1 cellular context compared by ENCODE assay signal in the genomic region with DNA sequence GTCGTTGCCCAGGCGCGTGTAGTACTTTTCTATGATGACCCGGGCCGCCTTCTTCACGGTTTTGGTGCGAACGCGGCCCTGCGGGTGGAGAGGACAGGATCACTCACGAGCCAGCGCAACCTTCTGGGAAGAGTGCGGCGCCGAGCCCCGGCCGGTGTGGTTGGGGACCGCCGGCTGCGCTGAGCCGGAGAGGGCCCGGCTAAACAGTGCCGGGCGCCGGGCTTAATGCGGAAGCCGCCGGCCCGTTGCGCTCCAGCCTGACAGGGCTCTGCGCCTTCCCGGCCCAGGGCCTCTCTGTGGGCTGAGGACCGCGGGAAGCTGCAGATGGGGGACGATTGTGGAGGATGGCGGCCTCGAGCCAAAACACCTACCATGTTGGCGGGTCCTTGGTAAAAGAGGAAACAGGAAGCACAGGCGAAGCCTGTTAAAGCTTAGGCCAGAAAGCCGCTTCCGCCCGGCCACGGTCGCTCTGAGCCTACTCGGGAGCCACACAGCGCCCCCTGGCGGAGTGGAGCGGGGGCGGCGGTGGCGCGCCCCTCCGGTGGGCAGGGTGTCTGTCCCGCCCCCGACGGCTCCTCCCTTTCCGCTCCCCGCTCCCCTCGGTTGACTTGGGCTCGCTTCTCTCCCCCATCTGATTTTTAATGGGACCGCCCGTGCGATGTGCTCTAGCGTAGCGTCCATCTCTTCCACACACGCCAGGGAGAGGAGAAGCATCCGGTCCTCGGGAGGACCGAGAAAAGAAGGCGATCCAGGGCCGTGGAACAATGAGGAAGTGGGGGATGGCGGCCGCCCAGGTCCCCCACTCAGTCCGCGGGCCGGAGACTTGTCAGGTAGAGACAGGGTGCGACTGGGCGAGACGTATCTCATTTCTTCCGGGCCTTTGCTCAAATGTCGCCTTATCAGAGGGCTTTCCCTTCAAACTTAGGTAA.
A peak's percentile ranks its signal among the peaks of the same experiment; 100 is the strongest.
TF ChIP-seq lines count a peak whose summit lies in the region.

A gene (minus strand): TSS at position 403 of the 929 bp plus-strand sequence. CDS start 29 bp downstream, at position 374.

TF ChIP-seq in HepG2, 621 proteins besides CTCF, POLR2A, EP300 and RAD21 (continued from another document and continues in another):
- TF ChIP-seq, protein P1, sequence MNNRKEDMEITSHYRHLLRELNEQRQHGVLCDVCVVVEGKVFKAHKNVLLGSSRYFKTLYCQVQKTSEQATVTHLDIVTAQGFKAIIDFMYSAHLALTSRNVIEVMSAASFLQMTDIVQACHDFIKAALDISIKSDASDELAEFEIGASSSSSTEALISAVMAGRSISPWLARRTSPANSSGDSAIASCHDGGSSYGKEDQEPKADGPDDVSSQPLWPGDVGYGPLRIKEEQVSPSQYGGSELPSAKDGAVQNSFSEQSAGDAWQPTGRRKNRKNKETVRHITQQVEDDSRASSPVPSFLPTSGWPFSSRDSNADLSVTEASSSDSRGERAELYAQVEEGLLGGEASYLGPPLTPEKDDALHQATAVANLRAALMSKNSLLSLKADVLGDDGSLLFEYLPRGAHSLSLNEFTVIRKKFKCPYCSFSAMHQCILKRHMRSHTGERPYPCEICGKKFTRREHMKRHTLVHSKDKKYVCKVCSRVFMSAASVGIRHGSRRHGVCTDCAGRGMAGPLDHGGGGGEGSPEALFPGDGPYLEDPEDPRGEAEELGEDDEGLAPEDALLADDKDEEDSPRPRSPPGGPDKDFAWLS (CRISPR knock-in tag; IDR thresholded peaks at IDR 0.05; ENCODE audit: borderline replicate concordance) = no peak
- TF ChIP-seq, protein P2, sequence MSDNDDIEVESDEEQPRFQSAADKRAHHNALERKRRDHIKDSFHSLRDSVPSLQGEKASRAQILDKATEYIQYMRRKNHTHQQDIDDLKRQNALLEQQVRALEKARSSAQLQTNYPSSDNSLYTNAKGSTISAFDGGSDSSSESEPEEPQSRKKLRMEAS (IDR thresholded peaks at IDR 0.05) = peak; percentile 82
- TF ChIP-seq, protein P3, sequence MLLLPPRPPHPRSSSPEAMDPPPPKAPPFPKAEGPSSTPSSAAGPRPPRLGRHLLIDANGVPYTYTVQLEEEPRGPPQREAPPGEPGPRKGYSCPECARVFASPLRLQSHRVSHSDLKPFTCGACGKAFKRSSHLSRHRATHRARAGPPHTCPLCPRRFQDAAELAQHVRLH (CRISPR knock-in tag; IDR thresholded peaks at IDR 0.05; ENCODE audit: borderline replicate concordance, low read depth) = peak; percentile 81; the same call in 1 of the 2 replicates
- TF ChIP-seq ZFP90 (CRISPR knock-in tag; IDR thresholded peaks at IDR 0.05; ENCODE audit: borderline replicate concordance) (peak; percentile 96), ZSCAN25 (CRISPR knock-in tag; IDR thresholded peaks at IDR 0.05) (peak; percentile 22; the same call in 1 of the 2 replicates), ZNF891 (CRISPR knock-in tag; IDR thresholded peaks at IDR 0.05) (peak; percentile 68; the same call in 1 of the 2 replicates), ZFP36L2 (CRISPR knock-in tag; IDR thresholded peaks at IDR 0.05) (no peak; the same call in 1 of the 2 replicates), DPF2 (CRISPR knock-in tag; IDR thresholded peaks at IDR 0.05; ENCODE audit: borderline replicate concordance, low read depth) (no peak), HNRNPL (IDR thresholded peaks at IDR 0.05; ENCODE audit: low read depth, low read length) (0 out of 2 replicates have a peak, but pooled peaks have one; percentile 59), ZNF569 (CRISPR knock-in tag; IDR thresholded peaks at IDR 0.05; ENCODE audit: borderline replicate concordance) (0 out of 2 replicates have a peak, but pooled peaks have one; percentile 72), ZNF607 (CRISPR knock-in tag; IDR thresholded peaks at IDR 0.05; ENCODE audit: borderline replicate concordance) (peak; percentile 26; the same call in 1 of the 2 replicates), GLI4 (CRISPR knock-in tag; IDR thresholded peaks at IDR 0.05; ENCODE audit: borderline replicate concordance) (peak; percentile 14; the same call in 1 of the 2 replicates), ZKSCAN1 (IDR thresholded peaks at IDR 0.05; ENCODE audit: low read length) (no peak), SP5 (CRISPR knock-in tag; IDR thresholded peaks at IDR 0.05; ENCODE audit: borderline replicate concordance, low read depth) (peak; percentile 84), RNF2 (conservative IDR thresholded peaks at IDR 0.05; ENCODE audit: low read depth) (no peak), ZNF562 (CRISPR knock-in tag; IDR thresholded peaks at IDR 0.05; ENCODE audit: borderline replicate concordance) (no peak), ZNF24 (IDR thresholded peaks at IDR 0.05) (peak; percentile 42; the same call in 1 of the 2 replicates), MAF1 (CRISPR knock-in tag; IDR thresholded peaks at IDR 0.05; ENCODE audit: borderline replicate concordance) (peak; percentile 93; the same call in 1 of the 2 replicates), SMC3 (IDR thresholded peaks at IDR 0.05; ENCODE audit: low read length) (peak; percentile 4; the same call in 1 of the 2 replicates), ZNF496 (CRISPR knock-in tag; IDR thresholded peaks at IDR 0.05; ENCODE audit: insufficient replicate concordance) (no peak), HNF4A (CRISPR knock-in tag; IDR thresholded peaks at IDR 0.05) (no peak), KLF11 (CRISPR knock-in tag; IDR thresholded peaks at IDR 0.05) (peak; percentile 92), ZNF557 (CRISPR knock-in tag; IDR thresholded peaks at IDR 0.05) (0 out of 2 replicates have a peak, but pooled peaks have one; percentile 49), ZNF709 (CRISPR knock-in tag; IDR thresholded peaks at IDR 0.05) (peak; percentile 35; the same call in 1 of the 2 replicates), ZNF563 (CRISPR knock-in tag; IDR thresholded peaks at IDR 0.05) (peak; percentile 84), ZFX (CRISPR knock-in tag; IDR thresholded peaks at IDR 0.05; ENCODE audit: low read depth) (peak; percentile 91), KDM4B (CRISPR knock-in tag; IDR thresholded peaks at IDR 0.05) (peak; percentile 75), ZNF614 (CRISPR knock-in tag; IDR thresholded peaks at IDR 0.05; ENCODE audit: borderline replicate concordance) (peak; percentile 63)
- TF ChIP-seq, protein P4, sequence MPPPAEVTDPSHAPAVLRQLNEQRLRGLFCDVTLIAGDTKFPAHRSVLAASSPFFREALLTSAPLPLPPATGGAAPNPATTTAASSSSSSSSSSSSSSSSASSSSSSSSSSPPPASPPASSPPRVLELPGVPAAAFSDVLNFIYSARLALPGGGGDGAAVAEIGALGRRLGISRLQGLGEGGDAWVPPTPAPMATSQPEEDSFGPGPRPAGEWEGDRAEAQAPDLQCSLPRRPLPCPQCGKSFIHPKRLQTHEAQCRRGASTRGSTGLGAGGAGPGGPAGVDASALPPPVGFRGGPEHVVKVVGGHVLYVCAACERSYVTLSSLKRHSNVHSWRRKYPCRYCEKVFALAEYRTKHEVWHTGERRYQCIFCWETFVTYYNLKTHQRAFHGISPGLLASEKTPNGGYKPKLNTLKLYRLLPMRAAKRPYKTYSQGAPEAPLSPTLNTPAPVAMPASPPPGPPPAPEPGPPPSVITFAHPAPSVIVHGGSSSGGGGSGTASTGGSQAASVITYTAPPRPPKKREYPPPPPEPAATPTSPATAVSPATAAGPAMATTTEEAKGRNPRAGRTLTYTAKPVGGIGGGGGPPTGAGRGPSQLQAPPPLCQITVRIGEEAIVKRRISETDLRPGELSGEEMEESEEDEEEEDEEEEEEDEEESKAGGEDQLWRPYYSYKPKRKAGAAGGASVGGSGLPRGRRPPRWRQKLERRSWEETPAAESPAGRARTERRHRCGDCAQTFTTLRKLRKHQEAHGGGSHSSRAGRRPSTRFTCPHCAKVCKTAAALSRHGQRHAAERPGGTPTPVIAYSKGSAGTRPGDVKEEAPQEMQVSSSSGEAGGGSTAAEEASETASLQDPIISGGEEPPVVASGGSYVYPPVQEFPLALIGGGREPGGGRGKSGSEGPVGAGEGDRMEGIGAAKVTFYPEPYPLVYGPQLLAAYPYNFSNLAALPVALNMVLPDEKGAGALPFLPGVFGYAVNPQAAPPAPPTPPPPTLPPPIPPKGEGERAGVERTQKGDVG (CRISPR knock-in tag; IDR thresholded peaks at IDR 0.05; ENCODE audit: borderline replicate concordance) = no peak
- TF ChIP-seq, protein P5, sequence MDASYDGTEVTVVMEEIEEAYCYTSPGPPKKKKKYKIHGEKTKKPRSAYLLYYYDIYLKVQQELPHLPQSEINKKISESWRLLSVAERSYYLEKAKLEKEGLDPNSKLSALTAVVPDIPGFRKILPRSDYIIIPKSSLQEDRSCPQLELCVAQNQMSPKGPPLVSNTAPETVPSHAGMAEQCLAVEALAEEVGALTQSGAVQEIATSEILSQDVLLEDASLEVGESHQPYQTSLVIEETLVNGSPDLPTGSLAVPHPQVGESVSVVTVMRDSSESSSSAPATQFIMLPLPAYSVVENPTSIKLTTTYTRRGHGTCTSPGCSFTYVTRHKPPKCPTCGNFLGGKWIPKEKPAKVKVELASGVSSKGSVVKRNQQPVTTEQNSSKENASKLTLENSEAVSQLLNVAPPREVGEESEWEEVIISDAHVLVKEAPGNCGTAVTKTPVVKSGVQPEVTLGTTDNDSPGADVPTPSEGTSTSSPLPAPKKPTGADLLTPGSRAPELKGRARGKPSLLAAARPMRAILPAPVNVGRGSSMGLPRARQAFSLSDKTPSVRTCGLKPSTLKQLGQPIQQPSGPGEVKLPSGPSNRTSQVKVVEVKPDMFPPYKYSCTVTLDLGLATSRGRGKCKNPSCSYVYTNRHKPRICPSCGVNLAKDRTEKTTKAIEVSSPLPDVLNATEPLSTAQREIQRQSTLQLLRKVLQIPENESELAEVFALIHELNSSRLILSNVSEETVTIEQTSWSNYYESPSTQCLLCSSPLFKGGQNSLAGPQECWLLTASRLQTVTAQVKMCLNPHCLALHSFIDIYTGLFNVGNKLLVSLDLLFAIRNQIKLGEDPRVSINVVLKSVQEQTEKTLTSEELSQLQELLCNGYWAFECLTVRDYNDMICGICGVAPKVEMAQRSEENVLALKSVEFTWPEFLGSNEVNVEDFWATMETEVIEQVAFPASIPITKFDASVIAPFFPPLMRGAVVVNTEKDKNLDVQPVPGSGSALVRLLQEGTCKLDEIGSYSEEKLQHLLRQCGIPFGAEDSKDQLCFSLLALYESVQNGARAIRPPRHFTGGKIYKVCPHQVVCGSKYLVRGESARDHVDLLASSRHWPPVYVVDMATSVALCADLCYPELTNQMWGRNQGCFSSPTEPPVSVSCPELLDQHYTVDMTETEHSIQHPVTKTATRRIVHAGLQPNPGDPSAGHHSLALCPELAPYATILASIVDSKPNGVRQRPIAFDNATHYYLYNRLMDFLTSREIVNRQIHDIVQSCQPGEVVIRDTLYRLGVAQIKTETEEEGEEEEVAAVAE (CRISPR knock-in tag; IDR thresholded peaks at IDR 0.05; ENCODE audit: borderline replicate concordance) = 0 out of 2 replicates have a peak, but pooled peaks have one; percentile 21
- TF ChIP-seq, protein P6, sequence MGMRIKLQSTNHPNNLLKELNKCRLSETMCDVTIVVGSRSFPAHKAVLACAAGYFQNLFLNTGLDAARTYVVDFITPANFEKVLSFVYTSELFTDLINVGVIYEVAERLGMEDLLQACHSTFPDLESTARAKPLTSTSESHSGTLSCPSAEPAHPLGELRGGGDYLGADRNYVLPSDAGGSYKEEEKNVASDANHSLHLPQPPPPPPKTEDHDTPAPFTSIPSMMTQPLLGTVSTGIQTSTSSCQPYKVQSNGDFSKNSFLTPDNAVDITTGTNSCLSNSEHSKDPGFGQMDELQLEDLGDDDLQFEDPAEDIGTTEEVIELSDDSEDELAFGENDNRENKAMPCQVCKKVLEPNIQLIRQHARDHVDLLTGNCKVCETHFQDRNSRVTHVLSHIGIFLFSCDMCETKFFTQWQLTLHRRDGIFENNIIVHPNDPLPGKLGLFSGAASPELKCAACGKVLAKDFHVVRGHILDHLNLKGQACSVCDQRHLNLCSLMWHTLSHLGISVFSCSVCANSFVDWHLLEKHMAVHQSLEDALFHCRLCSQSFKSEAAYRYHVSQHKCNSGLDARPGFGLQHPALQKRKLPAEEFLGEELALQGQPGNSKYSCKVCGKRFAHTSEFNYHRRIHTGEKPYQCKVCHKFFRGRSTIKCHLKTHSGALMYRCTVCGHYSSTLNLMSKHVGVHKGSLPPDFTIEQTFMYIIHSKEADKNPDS (CRISPR knock-in tag; IDR thresholded peaks at IDR 0.05) = no peak; the same call in 1 of the 2 replicates
- TF ChIP-seq, protein P7, sequence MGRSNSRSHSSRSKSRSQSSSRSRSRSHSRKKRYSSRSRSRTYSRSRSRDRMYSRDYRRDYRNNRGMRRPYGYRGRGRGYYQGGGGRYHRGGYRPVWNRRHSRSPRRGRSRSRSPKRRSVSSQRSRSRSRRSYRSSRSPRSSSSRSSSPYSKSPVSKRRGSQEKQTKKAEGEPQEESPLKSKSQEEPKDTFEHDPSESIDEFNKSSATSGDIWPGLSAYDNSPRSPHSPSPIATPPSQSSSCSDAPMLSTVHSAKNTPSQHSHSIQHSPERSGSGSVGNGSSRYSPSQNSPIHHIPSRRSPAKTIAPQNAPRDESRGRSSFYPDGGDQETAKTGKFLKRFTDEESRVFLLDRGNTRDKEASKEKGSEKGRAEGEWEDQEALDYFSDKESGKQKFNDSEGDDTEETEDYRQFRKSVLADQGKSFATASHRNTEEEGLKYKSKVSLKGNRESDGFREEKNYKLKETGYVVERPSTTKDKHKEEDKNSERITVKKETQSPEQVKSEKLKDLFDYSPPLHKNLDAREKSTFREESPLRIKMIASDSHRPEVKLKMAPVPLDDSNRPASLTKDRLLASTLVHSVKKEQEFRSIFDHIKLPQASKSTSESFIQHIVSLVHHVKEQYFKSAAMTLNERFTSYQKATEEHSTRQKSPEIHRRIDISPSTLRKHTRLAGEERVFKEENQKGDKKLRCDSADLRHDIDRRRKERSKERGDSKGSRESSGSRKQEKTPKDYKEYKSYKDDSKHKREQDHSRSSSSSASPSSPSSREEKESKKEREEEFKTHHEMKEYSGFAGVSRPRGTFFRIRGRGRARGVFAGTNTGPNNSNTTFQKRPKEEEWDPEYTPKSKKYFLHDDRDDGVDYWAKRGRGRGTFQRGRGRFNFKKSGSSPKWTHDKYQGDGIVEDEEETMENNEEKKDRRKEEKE (IDR thresholded peaks at IDR 0.05) = no peak
- TF ChIP-seq, protein P8, sequence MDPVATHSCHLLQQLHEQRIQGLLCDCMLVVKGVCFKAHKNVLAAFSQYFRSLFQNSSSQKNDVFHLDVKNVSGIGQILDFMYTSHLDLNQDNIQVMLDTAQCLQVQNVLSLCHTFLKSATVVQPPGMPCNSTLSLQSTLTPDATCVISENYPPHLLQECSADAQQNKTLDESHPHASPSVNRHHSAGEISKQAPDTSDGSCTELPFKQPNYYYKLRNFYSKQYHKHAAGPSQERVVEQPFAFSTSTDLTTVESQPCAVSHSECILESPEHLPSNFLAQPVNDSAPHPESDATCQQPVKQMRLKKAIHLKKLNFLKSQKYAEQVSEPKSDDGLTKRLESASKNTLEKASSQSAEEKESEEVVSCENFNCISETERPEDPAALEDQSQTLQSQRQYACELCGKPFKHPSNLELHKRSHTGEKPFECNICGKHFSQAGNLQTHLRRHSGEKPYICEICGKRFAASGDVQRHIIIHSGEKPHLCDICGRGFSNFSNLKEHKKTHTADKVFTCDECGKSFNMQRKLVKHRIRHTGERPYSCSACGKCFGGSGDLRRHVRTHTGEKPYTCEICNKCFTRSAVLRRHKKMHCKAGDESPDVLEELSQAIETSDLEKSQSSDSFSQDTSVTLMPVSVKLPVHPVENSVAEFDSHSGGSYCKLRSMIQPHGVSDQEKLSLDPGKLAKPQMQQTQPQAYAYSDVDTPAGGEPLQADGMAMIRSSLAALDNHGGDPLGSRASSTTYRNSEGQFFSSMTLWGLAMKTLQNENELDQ (CRISPR knock-in tag; IDR thresholded peaks at IDR 0.05; ENCODE audit: borderline replicate concordance) = no peak
- TF ChIP-seq, protein P9, sequence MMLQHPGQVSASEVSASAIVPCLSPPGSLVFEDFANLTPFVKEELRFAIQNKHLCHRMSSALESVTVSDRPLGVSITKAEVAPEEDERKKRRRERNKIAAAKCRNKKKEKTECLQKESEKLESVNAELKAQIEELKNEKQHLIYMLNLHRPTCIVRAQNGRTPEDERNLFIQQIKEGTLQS (CRISPR knock-in tag; IDR thresholded peaks at IDR 0.05) = no peak
